Comparison of ENCODE assay signal across 8 cellular contexts in the genomic region with DNA sequence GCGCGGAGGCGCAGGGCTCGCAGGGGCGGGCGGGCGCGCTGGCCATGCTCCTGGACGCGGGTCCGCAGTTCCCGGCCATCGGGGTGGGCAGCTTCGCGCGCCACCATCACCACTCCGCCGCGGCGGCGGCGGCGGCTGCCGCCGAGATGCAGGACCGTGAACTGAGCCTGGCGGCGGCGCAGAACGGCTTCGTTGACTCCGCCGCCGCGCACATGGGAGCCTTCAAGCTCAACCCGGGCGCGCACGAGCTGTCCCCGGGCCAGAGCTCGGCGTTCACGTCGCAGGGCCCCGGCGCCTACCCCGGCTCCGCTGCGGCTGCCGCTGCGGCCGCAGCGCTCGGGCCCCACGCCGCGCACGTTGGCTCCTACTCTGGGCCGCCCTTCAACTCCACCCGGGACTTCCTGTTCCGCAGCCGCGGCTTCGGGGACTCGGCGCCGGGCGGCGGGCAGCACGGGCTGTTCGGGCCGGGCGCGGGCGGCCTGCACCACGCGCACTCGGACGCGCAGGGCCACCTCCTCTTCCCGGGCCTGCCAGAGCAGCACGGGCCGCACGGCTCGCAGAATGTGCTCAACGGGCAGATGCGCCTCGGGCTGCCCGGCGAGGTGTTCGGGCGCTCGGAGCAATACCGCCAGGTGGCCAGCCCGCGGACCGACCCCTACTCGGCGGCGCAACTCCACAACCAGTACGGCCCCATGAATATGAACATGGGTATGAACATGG. TPM values are rescaled to one million over a fixed set of nuclear protein-coding genes. Genes with fewer than 3 reads are reported as not detected.
A peak's percentile ranks its signal among the peaks of the same experiment; 100 is the strongest.
DNase-seq lines count a peak whose midpoint lies in the region; ATAC-seq, FAIRE-seq and TF ChIP-seq lines count a peak whose summit lies in the region.

No MANE protein-coding gene starts in this region.

- H3K4me1 Mint-ChIP-seq in HFFc6 (ENCODE audit: low read depth), result peaks cover 26% of the 10 kb centered on the region

- H3K9me3 ChIP-seq in A549 (no peaks in the 10 kb centered on the region), right lobe of liver (no peaks in the 10 kb centered on the region)

- peak overlapping the region; percentile 92 for H3K4me2 ChIP-seq in A549

- TF ChIP-seq CTCF in A549 (IDR thresholded peaks at IDR 0.05) (no peak), HFFc6 (IDR thresholded peaks at IDR 0.05) (no peak), right lobe of liver (IDR thresholded peaks at IDR 0.05) (no peak), GM10248 (IDR thresholded peaks at IDR 0.05; ENCODE audit: control extremely low read depth, extremely low read depth, low read depth, missing control alignments) (no peak)

- no peak for TF ChIP-seq RAD21 in A549 (conservative IDR thresholded peaks at IDR 0.05 in 1 of 2, IDR thresholded peaks at IDR 0.05 in 1 of 2)

- no peak for TF ChIP-seq EP300 in A549 (IDR thresholded peaks at IDR 0.05)

- DNase-seq in A549 (ENCODE audit: low read depth in 1 of 2, low spot score in 1 of 2) (peak in 1 of 2 experiments; percentile 51), HFFc6 (no peak), astrocyte of the hippocampus (ENCODE audit: low read depth, low spot score) (peak; percentile 75), right lobe of liver (peak in 1 of 3 donors; percentile 52), GM10248 (ENCODE audit: extremely low spot score) (no peak), germinal center (ENCODE audit: low spot score) (no peak), HPDE6-E6E7 (ENCODE audit: extremely low spot score) (no peak)

- no peaks in the 10 kb centered on the region for H3K36me3 ChIP-seq in right lobe of liver

- H3K4me1 ChIP-seq in A549 (peaks cover 7% of the 10 kb centered on the region; the same call in 2 of the 3 replicates), right lobe of liver (peaks cover 0 to 19% (median 3%) of the 10 kb centered on the region in 4 donors)

- peaks cover 30 to 72% of the 10 kb centered on the region in 2 donors for H3K27me3 ChIP-seq in right lobe of liver

- peak overlapping the region; percentile 84 to 97 for H3K27ac ChIP-seq in A549
- no peak overlapping the region for H3K27ac ChIP-seq in right lobe of liver

- peaks cover 5% of the 10 kb centered on the region; the same call in 1 of the 2 replicates for H3K36me3 Mint-ChIP-seq in HFFc6 (ENCODE audit: low read depth)

- H3K4me3 ChIP-seq in A549 (peak overlapping the region; percentile 92), right lobe of liver (peak overlapping the region in 1 of 3 donors; percentile 57)

- no peaks in the 10 kb centered on the region for H3K9me3 Mint-ChIP-seq in HFFc6

- WGBS in A549 (ENCODE audit: missing lambda C conversion rate), result no CpG with 5 or more reads among the region's 101 CpGs
- WGBS in right lobe of liver (ENCODE audit: insufficient coverage, low coverage, low lambda C conversion rate, missing lambda C conversion rate), result 0% methylated on average over 4 of the region's 101 CpGs

- peak overlapping the region; percentile 79; the same call in 1 of the 2 replicates for H3K4me3 Mint-ChIP-seq in HFFc6

- H3K27me3 Mint-ChIP-seq in HFFc6 (ENCODE audit: insufficient read depth), result peaks cover 62% of the 10 kb centered on the region

- no peak for FAIRE-seq in A549 (lab: Jason Lieb, UNC)

- intact Hi-C loops in right lobe of liver (cut with DNase I), result no loop called here

- no peak for TF ChIP-seq POLR2A in A549 (IDR thresholded peaks at IDR 0.05; ENCODE audit: low read length)
- TF ChIP-seq POLR2A in right lobe of liver (IDR thresholded peaks at IDR 0.05), result no peak

- POLR2A ChIA-PET in A549 (lab: Yijun Ruan, JAX) (interaction anchor here (0.6 to 4.6 kb wide), 8 partner anchors 10 to 692 kb away, joined by 3 to 79 read pairs (median 8); partner anchors contain the start of genes PCCA, TMTC4 and ZIC5), GM10248 (lab: Yijun Ruan, JAX) (interaction anchor here (1.0 kb wide), 1 partner anchor 662 kb away, joined by 3 read pairs; no protein-coding TSS in a partner anchor)

- no peak overlapping the region for H3K27ac Mint-ChIP-seq in HFFc6

- CTCF ChIA-PET in A549 (lab: Yijun Ruan, JAX) (interaction anchor here (1.1 to 2.0 kb wide), 7 partner anchors 9 to 533 kb away, joined by 3 to 9 read pairs (median 4); no protein-coding TSS in a partner anchor), GM10248 (lab: Yijun Ruan, JAX) (interaction anchor here (1.1 kb wide), 1 partner anchor 533 kb away, joined by 3 read pairs; no protein-coding TSS in a partner anchor)

- ATAC-seq in A549 (peak; percentile 7 to 8), right lobe of liver (peak; percentile 6 to 14 (median 10)), HG02981 (IDR thresholded peaks at IDR 0.05; ENCODE audit: unreplicated experiment) (no peak)

TF ChIP-seq in A549, 52 proteins besides CTCF, POLR2A, EP300 and RAD21:
- no peak for TF ChIP-seq KDM1A (IDR thresholded peaks at IDR 0.05; ENCODE audit: low read depth)
- TF ChIP-seq, protein P1, sequence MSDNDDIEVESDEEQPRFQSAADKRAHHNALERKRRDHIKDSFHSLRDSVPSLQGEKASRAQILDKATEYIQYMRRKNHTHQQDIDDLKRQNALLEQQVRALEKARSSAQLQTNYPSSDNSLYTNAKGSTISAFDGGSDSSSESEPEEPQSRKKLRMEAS (IDR thresholded peaks at IDR 0.05), result peak; percentile 14; the same call in 1 of the 2 replicates
- TF ChIP-seq, protein P2, sequence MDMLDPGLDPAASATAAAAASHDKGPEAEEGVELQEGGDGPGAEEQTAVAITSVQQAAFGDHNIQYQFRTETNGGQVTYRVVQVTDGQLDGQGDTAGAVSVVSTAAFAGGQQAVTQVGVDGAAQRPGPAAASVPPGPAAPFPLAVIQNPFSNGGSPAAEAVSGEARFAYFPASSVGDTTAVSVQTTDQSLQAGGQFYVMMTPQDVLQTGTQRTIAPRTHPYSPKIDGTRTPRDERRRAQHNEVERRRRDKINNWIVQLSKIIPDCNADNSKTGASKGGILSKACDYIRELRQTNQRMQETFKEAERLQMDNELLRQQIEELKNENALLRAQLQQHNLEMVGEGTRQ (IDR thresholded peaks at IDR 0.05), result no peak
- no peak for TF ChIP-seq RARB (CRISPR knock-in tag; IDR thresholded peaks at IDR 0.05)
TF ChIP-seq in A549: peak in this region for 1.

RNA-seq across cellular contexts. Expression of gene ZIC2, which starts 0.6 kb away (rescaled TPM):
- polyA plus RNA-seq in A549 (2011; rRNA removed), result 2.1 and 3.0 TPM in 2 replicates
- polyA plus RNA-seq in A549 (2012; cell fraction: cytosol; rRNA removed), result 3.6 and 5.0 TPM in 2 replicates
- 6.7 and 9.0 TPM in 2 replicates for polyA plus RNA-seq in A549 (2012; cell fraction: nucleus; rRNA removed)
- 7.9 to 10.3 TPM (median 9.2 TPM) in 3 replicates for polyA plus RNA-seq in A549 (2017; fragmentation: RNase III; extraction: RNeasy Plus Mini Kit Qiagen cat#74134 plus additional on column Dnase treatment)
- polyA minus RNA-seq in A549 (2011; rRNA and poly(A)+ RNA removed), result 2.6 and 4.0 TPM in 2 replicates
- 1 to 10 TPM in 3 of 6 experiments, under 1 TPM in 2, not detected in 1; 0.07 to 1.9 (median 1.2) TPM for total RNA-seq in HFFc6 (2021; fragmentation: NEBNext Ultra II Directional; extraction: Animal tissue kit (Norgen Biotek cat#: 25700))
- under 1 TPM in 1 of 6 experiments, not detected in 5; 0.24 TPM for total RNA-seq in right lobe of liver

RNA-seq across cellular contexts. Expression of gene ZIC5, which starts 10.6 kb away (rescaled TPM):
- polyA plus RNA-seq in A549 (2011; rRNA removed), result 2.8 and 3.0 TPM in 2 replicates
- 1.3 and 1.6 TPM in 2 replicates for polyA plus RNA-seq in A549 (2012; cell fraction: cytosol; rRNA removed)
- 1.7 and 1.8 TPM in 2 replicates for polyA plus RNA-seq in A549 (2012; cell fraction: nucleus; rRNA removed)
- 2.8 to 3.1 TPM (median 3.1 TPM) in 3 replicates for polyA plus RNA-seq in A549 (2017; fragmentation: RNase III; extraction: RNeasy Plus Mini Kit Qiagen cat#74134 plus additional on column Dnase treatment)
- polyA minus RNA-seq in A549 (2011; rRNA and poly(A)+ RNA removed), result 1.9 and 2.4 TPM in 2 replicates
- total RNA-seq in HFFc6 (2021; fragmentation: NEBNext Ultra II Directional; extraction: Animal tissue kit (Norgen Biotek cat#: 25700)), result not detected
- not detected for total RNA-seq in right lobe of liver

Comparison
In these comparisons a context has a peak if more than half of its experiments do, and no peak if none do; other contexts are left out.
1. H3K27ac ChIP-seq: peak in A549 (2 of 2); none in right lobe of liver (0 of 3).